In the genomic region with DNA sequence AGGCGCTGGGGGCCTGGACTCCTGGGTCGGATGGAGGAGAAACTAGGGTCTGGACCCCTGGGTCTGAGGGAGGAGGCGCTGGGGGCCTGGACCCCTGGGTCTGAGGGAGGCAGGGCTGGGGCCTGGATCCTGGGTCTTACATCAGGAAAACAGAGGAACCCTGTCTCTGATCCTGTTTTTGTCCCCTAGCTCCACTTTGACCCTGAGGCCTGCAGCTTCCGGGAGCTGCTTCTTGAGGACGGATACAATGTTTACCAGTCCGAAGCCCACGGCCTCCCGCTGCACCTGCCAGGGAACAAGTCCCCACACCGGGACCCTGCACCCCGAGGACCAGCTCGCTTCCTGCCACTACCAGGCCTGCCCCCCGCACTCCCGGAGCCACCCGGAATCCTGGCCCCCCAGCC, we compare ENCODE assay signal across 1 cellular context.
TF ChIP-seq lines count a peak whose summit lies in the region.

No MANE protein-coding gene starts in this region.

TF ChIP-seq in HepG2, 621 proteins besides CTCF, POLR2A, EP300 and RAD21 (continued from another document and continues in another):
- TF ChIP-seq, protein P1, sequence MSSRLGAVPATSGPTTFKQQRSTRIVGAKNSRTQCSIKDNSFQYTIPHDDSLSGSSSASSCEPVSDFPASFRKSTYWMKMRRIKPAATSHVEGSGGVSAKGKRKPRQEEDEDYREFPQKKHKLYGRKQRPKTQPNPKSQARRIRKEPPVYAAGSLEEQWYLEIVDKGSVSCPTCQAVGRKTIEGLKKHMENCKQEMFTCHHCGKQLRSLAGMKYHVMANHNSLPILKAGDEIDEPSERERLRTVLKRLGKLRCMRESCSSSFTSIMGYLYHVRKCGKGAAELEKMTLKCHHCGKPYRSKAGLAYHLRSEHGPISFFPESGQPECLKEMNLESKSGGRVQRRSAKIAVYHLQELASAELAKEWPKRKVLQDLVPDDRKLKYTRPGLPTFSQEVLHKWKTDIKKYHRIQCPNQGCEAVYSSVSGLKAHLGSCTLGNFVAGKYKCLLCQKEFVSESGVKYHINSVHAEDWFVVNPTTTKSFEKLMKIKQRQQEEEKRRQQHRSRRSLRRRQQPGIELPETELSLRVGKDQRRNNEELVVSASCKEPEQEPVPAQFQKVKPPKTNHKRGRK (CRISPR knock-in tag; IDR thresholded peaks at IDR 0.05) = no peak
- TF ChIP-seq ZSCAN31 (CRISPR knock-in tag; IDR thresholded peaks at IDR 0.05; ENCODE audit: low read depth) (no peak), HNRNPUL1 (IDR thresholded peaks at IDR 0.05; ENCODE audit: low read depth, low read length) (no peak), SIN3A (IDR thresholded peaks at IDR 0.05; ENCODE audit: borderline replicate concordance, low read depth, low read length) (no peak), ZNF530 (CRISPR knock-in tag; IDR thresholded peaks at IDR 0.05; ENCODE audit: low read depth) (no peak), ZNF20 (CRISPR knock-in tag; IDR thresholded peaks at IDR 0.05) (no peak), MED1 (CRISPR knock-in tag; IDR thresholded peaks at IDR 0.05) (peak; percentile 81), SOX13 (IDR thresholded peaks at IDR 0.05) (no peak), SOX13 (CRISPR knock-in tag; conservative IDR thresholded peaks at IDR 0.05 in 1 of 2, IDR thresholded peaks at IDR 0.05 in 1 of 2) (no peak), SMARCE1 (IDR thresholded peaks at IDR 0.05; ENCODE audit: borderline replicate concordance) (no peak), KDM1A (CRISPR knock-in tag; IDR thresholded peaks at IDR 0.05) (no peak), CCAR2 (optimal IDR thresholded peaks at IDR 0.05; ENCODE audit: low read depth, low read length) (no peak), ZNF329 (CRISPR knock-in tag; IDR thresholded peaks at IDR 0.05; ENCODE audit: low read depth) (no peak), ZNF557 (CRISPR knock-in tag; IDR thresholded peaks at IDR 0.05) (no peak), RXRA (CRISPR knock-in tag; IDR thresholded peaks at IDR 0.05) (peak; percentile 63; the same call in 1 of the 2 replicates), MIER3 (CRISPR knock-in tag; IDR thresholded peaks at IDR 0.05; ENCODE audit: borderline replicate concordance) (no peak), SALL2 (CRISPR knock-in tag; IDR thresholded peaks at IDR 0.05) (no peak), ZNF670 (CRISPR knock-in tag; IDR thresholded peaks at IDR 0.05; ENCODE audit: borderline replicate concordance) (no peak), ZNF883 (CRISPR knock-in tag; IDR thresholded peaks at IDR 0.05; ENCODE audit: not compliant biosample characterization) (no peak), MTA3 (CRISPR knock-in tag; IDR thresholded peaks at IDR 0.05) (no peak), JARID2 (CRISPR knock-in tag; IDR thresholded peaks at IDR 0.05; ENCODE audit: insufficient replicate concordance) (no peak), NR3C1 (CRISPR knock-in tag; IDR thresholded peaks at IDR 0.05) (no peak), MYNN (CRISPR knock-in tag; IDR thresholded peaks at IDR 0.05; ENCODE audit: low read depth) (no peak), HNRNPLL (IDR thresholded peaks at IDR 0.05; ENCODE audit: low read depth, low read length, poor library complexity, severe bottlenecking) (no peak), ZNF749 (CRISPR knock-in tag; IDR thresholded peaks at IDR 0.05; ENCODE audit: borderline replicate concordance) (no peak), ZFP37 (CRISPR knock-in tag; IDR thresholded peaks at IDR 0.05; ENCODE audit: borderline replicate concordance) (no peak), LCORL (IDR thresholded peaks at IDR 0.05) (no peak), LCORL (CRISPR knock-in tag; IDR thresholded peaks at IDR 0.05) (0 out of 2 replicates have a peak, but pooled peaks have one; percentile 53), ZMYM2 (CRISPR knock-in tag; IDR thresholded peaks at IDR 0.05) (no peak), SRSF9 (IDR thresholded peaks at IDR 0.05; ENCODE audit: borderline replicate concordance, insufficient read depth, low read depth, low read length, poor library complexity, severe bottlenecking) (no peak), ZSCAN22 (CRISPR knock-in tag; IDR thresholded peaks at IDR 0.05) (peak; percentile 99), ZBTB42 (CRISPR knock-in tag; IDR thresholded peaks at IDR 0.05) (no peak)
- TF ChIP-seq, protein P2, sequence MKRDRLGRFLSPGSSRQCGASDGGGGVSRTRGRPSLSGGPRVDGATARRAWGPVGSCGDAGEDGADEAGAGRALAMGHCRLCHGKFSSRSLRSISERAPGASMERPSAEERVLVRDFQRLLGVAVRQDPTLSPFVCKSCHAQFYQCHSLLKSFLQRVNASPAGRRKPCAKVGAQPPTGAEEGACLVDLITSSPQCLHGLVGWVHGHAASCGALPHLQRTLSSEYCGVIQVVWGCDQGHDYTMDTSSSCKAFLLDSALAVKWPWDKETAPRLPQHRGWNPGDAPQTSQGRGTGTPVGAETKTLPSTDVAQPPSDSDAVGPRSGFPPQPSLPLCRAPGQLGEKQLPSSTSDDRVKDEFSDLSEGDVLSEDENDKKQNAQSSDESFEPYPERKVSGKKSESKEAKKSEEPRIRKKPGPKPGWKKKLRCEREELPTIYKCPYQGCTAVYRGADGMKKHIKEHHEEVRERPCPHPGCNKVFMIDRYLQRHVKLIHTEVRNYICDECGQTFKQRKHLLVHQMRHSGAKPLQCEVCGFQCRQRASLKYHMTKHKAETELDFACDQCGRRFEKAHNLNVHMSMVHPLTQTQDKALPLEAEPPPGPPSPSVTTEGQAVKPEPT (CRISPR knock-in tag; IDR thresholded peaks at IDR 0.05; ENCODE audit: low read depth) = no peak
- TF ChIP-seq, protein P3, sequence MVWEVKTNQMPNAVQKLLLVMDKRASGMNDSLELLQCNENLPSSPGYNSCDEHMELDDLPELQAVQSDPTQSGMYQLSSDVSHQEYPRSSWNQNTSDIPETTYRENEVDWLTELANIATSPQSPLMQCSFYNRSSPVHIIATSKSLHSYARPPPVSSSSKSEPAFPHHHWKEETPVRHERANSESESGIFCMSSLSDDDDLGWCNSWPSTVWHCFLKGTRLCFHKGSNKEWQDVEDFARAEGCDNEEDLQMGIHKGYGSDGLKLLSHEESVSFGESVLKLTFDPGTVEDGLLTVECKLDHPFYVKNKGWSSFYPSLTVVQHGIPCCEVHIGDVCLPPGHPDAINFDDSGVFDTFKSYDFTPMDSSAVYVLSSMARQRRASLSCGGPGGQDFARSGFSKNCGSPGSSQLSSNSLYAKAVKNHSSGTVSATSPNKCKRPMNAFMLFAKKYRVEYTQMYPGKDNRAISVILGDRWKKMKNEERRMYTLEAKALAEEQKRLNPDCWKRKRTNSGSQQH (CRISPR knock-in tag; IDR thresholded peaks at IDR 0.05; ENCODE audit: low read depth) = no peak
- TF ChIP-seq, protein P4, sequence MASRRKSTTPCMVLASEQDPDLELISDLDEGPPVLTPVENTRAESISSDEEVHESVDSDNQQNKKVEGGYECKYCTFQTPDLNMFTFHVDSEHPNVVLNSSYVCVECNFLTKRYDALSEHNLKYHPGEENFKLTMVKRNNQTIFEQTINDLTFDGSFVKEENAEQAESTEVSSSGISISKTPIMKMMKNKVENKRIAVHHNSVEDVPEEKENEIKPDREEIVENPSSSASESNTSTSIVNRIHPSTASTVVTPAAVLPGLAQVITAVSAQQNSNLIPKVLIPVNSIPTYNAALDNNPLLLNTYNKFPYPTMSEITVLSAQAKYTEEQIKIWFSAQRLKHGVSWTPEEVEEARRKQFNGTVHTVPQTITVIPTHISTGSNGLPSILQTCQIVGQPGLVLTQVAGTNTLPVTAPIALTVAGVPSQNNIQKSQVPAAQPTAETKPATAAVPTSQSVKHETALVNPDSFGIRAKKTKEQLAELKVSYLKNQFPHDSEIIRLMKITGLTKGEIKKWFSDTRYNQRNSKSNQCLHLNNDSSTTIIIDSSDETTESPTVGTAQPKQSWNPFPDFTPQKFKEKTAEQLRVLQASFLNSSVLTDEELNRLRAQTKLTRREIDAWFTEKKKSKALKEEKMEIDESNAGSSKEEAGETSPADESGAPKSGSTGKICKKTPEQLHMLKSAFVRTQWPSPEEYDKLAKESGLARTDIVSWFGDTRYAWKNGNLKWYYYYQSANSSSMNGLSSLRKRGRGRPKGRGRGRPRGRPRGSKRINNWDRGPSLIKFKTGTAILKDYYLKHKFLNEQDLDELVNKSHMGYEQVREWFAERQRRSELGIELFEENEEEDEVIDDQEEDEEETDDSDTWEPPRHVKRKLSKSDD (CRISPR knock-in tag; IDR thresholded peaks at IDR 0.05; ENCODE audit: low read depth) = no peak
- TF ChIP-seq, protein P5, sequence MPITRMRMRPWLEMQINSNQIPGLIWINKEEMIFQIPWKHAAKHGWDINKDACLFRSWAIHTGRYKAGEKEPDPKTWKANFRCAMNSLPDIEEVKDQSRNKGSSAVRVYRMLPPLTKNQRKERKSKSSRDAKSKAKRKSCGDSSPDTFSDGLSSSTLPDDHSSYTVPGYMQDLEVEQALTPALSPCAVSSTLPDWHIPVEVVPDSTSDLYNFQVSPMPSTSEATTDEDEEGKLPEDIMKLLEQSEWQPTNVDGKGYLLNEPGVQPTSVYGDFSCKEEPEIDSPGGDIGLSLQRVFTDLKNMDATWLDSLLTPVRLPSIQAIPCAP (CRISPR knock-in tag; IDR thresholded peaks at IDR 0.05; ENCODE audit: low read depth) = no peak
- TF ChIP-seq, protein P6, sequence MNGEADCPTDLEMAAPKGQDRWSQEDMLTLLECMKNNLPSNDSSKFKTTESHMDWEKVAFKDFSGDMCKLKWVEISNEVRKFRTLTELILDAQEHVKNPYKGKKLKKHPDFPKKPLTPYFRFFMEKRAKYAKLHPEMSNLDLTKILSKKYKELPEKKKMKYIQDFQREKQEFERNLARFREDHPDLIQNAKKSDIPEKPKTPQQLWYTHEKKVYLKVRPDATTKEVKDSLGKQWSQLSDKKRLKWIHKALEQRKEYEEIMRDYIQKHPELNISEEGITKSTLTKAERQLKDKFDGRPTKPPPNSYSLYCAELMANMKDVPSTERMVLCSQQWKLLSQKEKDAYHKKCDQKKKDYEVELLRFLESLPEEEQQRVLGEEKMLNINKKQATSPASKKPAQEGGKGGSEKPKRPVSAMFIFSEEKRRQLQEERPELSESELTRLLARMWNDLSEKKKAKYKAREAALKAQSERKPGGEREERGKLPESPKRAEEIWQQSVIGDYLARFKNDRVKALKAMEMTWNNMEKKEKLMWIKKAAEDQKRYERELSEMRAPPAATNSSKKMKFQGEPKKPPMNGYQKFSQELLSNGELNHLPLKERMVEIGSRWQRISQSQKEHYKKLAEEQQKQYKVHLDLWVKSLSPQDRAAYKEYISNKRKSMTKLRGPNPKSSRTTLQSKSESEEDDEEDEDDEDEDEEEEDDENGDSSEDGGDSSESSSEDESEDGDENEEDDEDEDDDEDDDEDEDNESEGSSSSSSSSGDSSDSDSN (CRISPR knock-in tag; IDR thresholded peaks at IDR 0.05) = no peak; the same call in 1 of the 2 replicates
- TF ChIP-seq, protein P7, sequence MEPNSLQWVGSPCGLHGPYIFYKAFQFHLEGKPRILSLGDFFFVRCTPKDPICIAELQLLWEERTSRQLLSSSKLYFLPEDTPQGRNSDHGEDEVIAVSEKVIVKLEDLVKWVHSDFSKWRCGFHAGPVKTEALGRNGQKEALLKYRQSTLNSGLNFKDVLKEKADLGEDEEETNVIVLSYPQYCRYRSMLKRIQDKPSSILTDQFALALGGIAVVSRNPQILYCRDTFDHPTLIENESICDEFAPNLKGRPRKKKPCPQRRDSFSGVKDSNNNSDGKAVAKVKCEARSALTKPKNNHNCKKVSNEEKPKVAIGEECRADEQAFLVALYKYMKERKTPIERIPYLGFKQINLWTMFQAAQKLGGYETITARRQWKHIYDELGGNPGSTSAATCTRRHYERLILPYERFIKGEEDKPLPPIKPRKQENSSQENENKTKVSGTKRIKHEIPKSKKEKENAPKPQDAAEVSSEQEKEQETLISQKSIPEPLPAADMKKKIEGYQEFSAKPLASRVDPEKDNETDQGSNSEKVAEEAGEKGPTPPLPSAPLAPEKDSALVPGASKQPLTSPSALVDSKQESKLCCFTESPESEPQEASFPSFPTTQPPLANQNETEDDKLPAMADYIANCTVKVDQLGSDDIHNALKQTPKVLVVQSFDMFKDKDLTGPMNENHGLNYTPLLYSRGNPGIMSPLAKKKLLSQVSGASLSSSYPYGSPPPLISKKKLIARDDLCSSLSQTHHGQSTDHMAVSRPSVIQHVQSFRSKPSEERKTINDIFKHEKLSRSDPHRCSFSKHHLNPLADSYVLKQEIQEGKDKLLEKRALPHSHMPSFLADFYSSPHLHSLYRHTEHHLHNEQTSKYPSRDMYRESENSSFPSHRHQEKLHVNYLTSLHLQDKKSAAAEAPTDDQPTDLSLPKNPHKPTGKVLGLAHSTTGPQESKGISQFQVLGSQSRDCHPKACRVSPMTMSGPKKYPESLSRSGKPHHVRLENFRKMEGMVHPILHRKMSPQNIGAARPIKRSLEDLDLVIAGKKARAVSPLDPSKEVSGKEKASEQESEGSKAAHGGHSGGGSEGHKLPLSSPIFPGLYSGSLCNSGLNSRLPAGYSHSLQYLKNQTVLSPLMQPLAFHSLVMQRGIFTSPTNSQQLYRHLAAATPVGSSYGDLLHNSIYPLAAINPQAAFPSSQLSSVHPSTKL (CRISPR knock-in tag; IDR thresholded peaks at IDR 0.05) = peak; percentile 53
- TF ChIP-seq, protein P8, sequence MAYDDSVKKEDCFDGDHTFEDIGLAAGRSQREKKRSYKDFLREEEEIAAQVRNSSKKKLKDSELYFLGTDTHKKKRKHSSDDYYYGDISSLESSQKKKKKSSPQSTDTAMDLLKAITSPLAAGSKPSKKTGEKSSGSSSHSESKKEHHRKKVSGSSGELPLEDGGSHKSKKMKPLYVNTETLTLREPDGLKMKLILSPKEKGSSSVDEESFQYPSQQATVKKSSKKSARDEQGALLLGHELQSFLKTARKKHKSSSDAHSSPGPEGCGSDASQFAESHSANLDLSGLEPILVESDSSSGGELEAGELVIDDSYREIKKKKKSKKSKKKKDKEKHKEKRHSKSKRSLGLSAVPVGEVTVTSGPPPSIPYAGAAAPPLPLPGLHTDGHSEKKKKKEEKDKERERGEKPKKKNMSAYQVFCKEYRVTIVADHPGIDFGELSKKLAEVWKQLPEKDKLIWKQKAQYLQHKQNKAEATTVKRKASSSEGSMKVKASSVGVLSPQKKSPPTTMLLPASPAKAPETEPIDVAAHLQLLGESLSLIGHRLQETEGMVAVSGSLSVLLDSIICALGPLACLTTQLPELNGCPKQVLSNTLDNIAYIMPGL (CRISPR knock-in tag; IDR thresholded peaks at IDR 0.05; ENCODE audit: borderline replicate concordance in 1 of 2, low read depth in 1 of 2) = 0 out of 4 replicates have a peak, but pooled peaks of 1 of the 2 experiments have one; percentile 25
- TF ChIP-seq, protein P9, sequence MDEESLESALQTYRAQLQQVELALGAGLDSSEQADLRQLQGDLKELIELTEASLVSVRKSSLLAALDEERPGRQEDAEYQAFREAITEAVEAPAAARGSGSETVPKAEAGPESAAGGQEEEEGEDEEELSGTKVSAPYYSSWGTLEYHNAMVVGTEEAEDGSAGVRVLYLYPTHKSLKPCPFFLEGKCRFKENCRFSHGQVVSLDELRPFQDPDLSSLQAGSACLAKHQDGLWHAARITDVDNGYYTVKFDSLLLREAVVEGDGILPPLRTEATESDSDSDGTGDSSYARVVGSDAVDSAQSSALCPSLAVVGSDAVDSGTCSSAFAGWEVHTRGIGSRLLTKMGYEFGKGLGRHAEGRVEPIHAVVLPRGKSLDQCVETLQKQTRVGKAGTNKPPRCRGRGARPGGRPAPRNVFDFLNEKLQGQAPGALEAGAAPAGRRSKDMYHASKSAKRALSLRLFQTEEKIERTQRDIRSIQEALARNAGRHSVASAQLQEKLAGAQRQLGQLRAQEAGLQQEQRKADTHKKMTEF (CRISPR knock-in tag; IDR thresholded peaks at IDR 0.05) = peak; percentile 51; the same call in 1 of the 2 replicates
- TF ChIP-seq, protein P10, sequence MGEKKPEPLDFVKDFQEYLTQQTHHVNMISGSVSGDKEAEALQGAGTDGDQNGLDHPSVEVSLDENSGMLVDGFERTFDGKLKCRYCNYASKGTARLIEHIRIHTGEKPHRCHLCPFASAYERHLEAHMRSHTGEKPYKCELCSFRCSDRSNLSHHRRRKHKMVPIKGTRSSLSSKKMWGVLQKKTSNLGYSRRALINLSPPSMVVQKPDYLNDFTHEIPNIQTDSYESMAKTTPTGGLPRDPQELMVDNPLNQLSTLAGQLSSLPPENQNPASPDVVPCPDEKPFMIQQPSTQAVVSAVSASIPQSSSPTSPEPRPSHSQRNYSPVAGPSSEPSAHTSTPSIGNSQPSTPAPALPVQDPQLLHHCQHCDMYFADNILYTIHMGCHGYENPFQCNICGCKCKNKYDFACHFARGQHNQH (CRISPR knock-in tag; IDR thresholded peaks at IDR 0.05) = 0 out of 2 replicates have a peak, but pooled peaks have one; percentile 20
